Comparison of ENCODE assay signal across 34 cellular contexts in genomic region chr12:124614512-124615292, GRCh38.
"Had no signal": no experiment of that assay in that cellular context is flagged by ENCODE, and none has a peak within 500 bp of the region (broad histone marks: within the 10 kb centered on the region; RNA-seq: fewer than 3 reads in every experiment).

No MANE protein-coding gene starts in this region.

- H3K27me3 Mint-ChIP-seq: activated CD4-positive, alpha-beta T cell treated with anti-CD3 and anti-CD28 coated beads for 36 hours; activated CD8-positive, alpha-beta T cell treated with anti-CD3 and anti-CD28 coated beads for 36 hours; activated naive CD8-positive, alpha-beta T cell; T-cell had no signal

- H3K9me3 ChIP-seq: esophagus muscularis mucosa, gastroesophageal sphincter had no signal

- H3K4me1 Mint-ChIP-seq: endodermal cell had no signal

- H3K4me3 ChIP-seq: coronary artery, dorsolateral prefrontal cortex, esophagus muscularis mucosa, gastroesophageal sphincter had no signal

- H3K36me3 Mint-ChIP-seq: activated naive CD8-positive, alpha-beta T cell had no signal

- H3K27me3 ChIP-seq: brain microvascular endothelial cell, dorsolateral prefrontal cortex, esophagus muscularis mucosa, gastroesophageal sphincter had no signal

- H3K36me3 ChIP-seq: brain microvascular endothelial cell, esophagus muscularis mucosa, gastroesophageal sphincter had no signal

- H3K27ac Mint-ChIP-seq: activated CD4-positive, alpha-beta T cell treated with anti-CD3 and anti-CD28 coated beads for 36 hours; activated CD4-positive, alpha-beta T cell treated with anti-CD3 and anti-CD28 coated beads, Interleukin-2, amount 10 ng/mL, durations not matched to agents 24 days and 14 days; activated CD8-positive, alpha-beta T cell treated with anti-CD3 and anti-CD28 coated beads for 36 hours; activated naive CD8-positive, alpha-beta T cell; activated T-helper 17 cell treated with anti-CD3 and anti-CD28 coated beads, Interleukin-2, amount 50 U/mL, for 72 hours; dendritic cell treated with granulocyte-macrophage colony-stimulating factor and Interleukin-4, amounts not matched to agents 40 ng/mL and 50 ng/mL, for 4 days; endodermal cell; T-cell; T-helper 1 cell treated with Interleukin-12 subunit alpha and Interleukin-12 subunit beta and Interleukin-4 antibody, amounts not matched to agents 30 μg/mL and 1 μg/mL, for 36 hours had no signal

- DNase-seq: activated CD4-positive, alpha-beta T cell treated with anti-CD3 and anti-CD28 coated beads for 36 hours; activated CD4-positive, alpha-beta T cell treated with anti-CD3 and anti-CD28 coated beads, Interleukin-2, amount 10 ng/mL, durations not matched to agents 24 days and 14 days; activated CD4-positive, alpha-beta T cell treated with anti-CD3 and anti-CD28 coated beads, Interleukin-2, amount 50 U/mL, for 4 hours; activated CD4-positive, CD25-positive, alpha-beta regulatory T cell; activated CD4-positive, CD25-positive, alpha-beta regulatory T cell treated with anti-CD3 and anti-CD28 coated beads, Interleukin-2, amount 50 U/mL, for 72 hours; activated CD8-positive, alpha-beta memory T cell treated with anti-CD3 and anti-CD28 coated beads for 24 hours; activated CD8-positive, alpha-beta T cell treated with anti-CD3 and anti-CD28 coated beads for 36 hours; activated effector memory CD4-positive, alpha-beta T cell treated with Interleukin-2 at 50 U/mL for 16 hours; activated gamma-delta T cell treated with Interleukin-2 at 50 U/mL for 16 hours; activated naive CD4-positive, alpha-beta T cell treated with anti-CD3 and anti-CD28 coated beads, Interleukin-2, amount 50 U/mL, for 16 hours; activated naive CD4-positive, alpha-beta T cell treated with Interleukin-2 at 50 U/mL for 16 hours; activated T-cell treated with anti-CD3 and anti-CD28 coated beads, Interleukin-2, amount 50 U/mL, for 4 hours; amniotic stem cell; anterior cingulate cortex; brain microvascular endothelial cell; dorsolateral prefrontal cortex; effector memory CD4-positive, alpha-beta T cell; endodermal cell; erythroblast; foreskin melanocyte; head of caudate nucleus; SW 1271; T-cell; T-helper 9 cell had no signal

- H3K9me3 Mint-ChIP-seq: activated T-cell treated with anti-CD3 and anti-CD28 coated beads, Interleukin-2, amount 50 U/mL, for 4 hours; activated T-helper 17 cell treated with anti-CD3 and anti-CD28 coated beads, Interleukin-2, amount 50 U/mL, for 72 hours; central memory CD8-positive, alpha-beta T cell; dendritic cell treated with granulocyte-macrophage colony-stimulating factor and Interleukin-4, amounts not matched to agents 40 ng/mL and 50 ng/mL, for 4 days; T-cell had no signal

- FAIRE-seq: astrocyte, bronchial epithelial cell had no signal

- ATAC-seq: activated CD4-positive, alpha-beta T cell treated with anti-CD3 and anti-CD28 coated beads for 36 hours; activated CD8-positive, alpha-beta T cell treated with anti-CD3 and anti-CD28 coated beads for 36 hours; activated T-cell treated with anti-CD3 and anti-CD28 coated beads, Interleukin-2, amount 50 U/mL, for 4 hours; activated T-helper 17 cell treated with anti-CD3 and anti-CD28 coated beads, Interleukin-2, amount 50 U/mL, for 72 hours; gastroesophageal sphincter; T-cell had no signal

- H3K27ac ChIP-seq: brain microvascular endothelial cell, coronary artery, dorsolateral prefrontal cortex, esophagus muscularis mucosa, gastroesophageal sphincter had no signal

- H3K4me3 Mint-ChIP-seq: activated CD4-positive, alpha-beta T cell treated with anti-CD3 and anti-CD28 coated beads for 36 hours; activated CD4-positive, alpha-beta T cell treated with anti-CD3 and anti-CD28 coated beads, Interleukin-2, amount 10 ng/mL, durations not matched to agents 24 days and 14 days; activated CD8-positive, alpha-beta T cell treated with anti-CD3 and anti-CD28 coated beads for 36 hours; activated naive CD8-positive, alpha-beta T cell; activated T-cell treated with anti-CD3 and anti-CD28 coated beads, Interleukin-2, amount 50 U/mL, for 4 hours; activated T-helper 17 cell treated with anti-CD3 and anti-CD28 coated beads, Interleukin-2, amount 50 U/mL, for 72 hours; central memory CD8-positive, alpha-beta T cell; dendritic cell treated with granulocyte-macrophage colony-stimulating factor and Interleukin-4, amounts not matched to agents 40 ng/mL and 50 ng/mL, for 4 days; endodermal cell; T-cell; T-helper 1 cell treated with Interleukin-12 subunit alpha and Interleukin-12 subunit beta and Interleukin-4 antibody, amounts not matched to agents 30 μg/mL and 1 μg/mL, for 36 hours had no signal
